Comparison of ENCODE assay signal across 19 cellular contexts in genomic region chr6:131643262-131643631, GRCh38. TPM values are rescaled to one million over a fixed set of nuclear protein-coding genes. Genes with fewer than 3 reads are reported as not detected.
DNase-seq lines count a peak whose midpoint lies in the region; TF ChIP-seq lines count a peak whose summit lies in the region.
"Had no signal": no experiment of that assay in that cellular context is flagged by ENCODE, and none has a peak within 500 bp of the region (broad histone marks: within the 10 kb centered on the region; RNA-seq: fewer than 3 reads in every experiment).

No MANE protein-coding gene starts in this region.

- no peak overlapping the region for H3K4me3 Mint-ChIP-seq in chondrocyte (ENCODE audit: unreplicated experiment)
- H3K4me3 Mint-ChIP-seq: activated T-helper 17 cell treated with anti-CD3 and anti-CD28 coated beads, Interleukin-2, amount 50 U/mL, for 72 hours had no signal

- H3K4me3 ChIP-seq in fibroblast of mammary gland (ENCODE audit: control insufficient read depth, low read depth, low read length) (no peak overlapping the region), stomach (no peak overlapping the region), tibial artery (no peak overlapping the region)
- H3K4me3 ChIP-seq: cardiac muscle cell, sigmoid colon had no signal

- no peaks in the 10 kb centered on the region for H3K4me1 Mint-ChIP-seq in chondrocyte (ENCODE audit: low read depth)
- H3K4me1 Mint-ChIP-seq: activated T-helper 17 cell treated with anti-CD3 and anti-CD28 coated beads, Interleukin-2, amount 50 U/mL, for 72 hours had no signal

- TF ChIP-seq POLR2A in stomach (IDR thresholded peaks at IDR 0.05) (no peak), erythroblast (IDR thresholded peaks at IDR 0.05; ENCODE audit: low read length) (no peak)

- H3K36me3 Mint-ChIP-seq in chondrocyte (ENCODE audit: low read depth) = no peaks in the 10 kb centered on the region

- TF ChIP-seq EP300 in stomach (IDR thresholded peaks at IDR 0.05) = no peak

- H3K4me1 ChIP-seq in stomach (peaks cover 0 to 4% (median 0%) of the 10 kb centered on the region in 4 donors), tibial artery (no peaks in the 10 kb centered on the region)
- H3K4me1 ChIP-seq: sigmoid colon had no signal

- no peaks in the 10 kb centered on the region for H3K9me3 Mint-ChIP-seq in chondrocyte (ENCODE audit: low read depth)
- H3K9me3 Mint-ChIP-seq: activated T-helper 17 cell treated with anti-CD3 and anti-CD28 coated beads, Interleukin-2, amount 50 U/mL, for 72 hours had no signal

- H3K27ac ChIP-seq in stomach (no peak overlapping the region), tibial artery (no peak overlapping the region)
- H3K27ac ChIP-seq: cardiac muscle cell, sigmoid colon had no signal

- no peak overlapping the region for H3K27ac Mint-ChIP-seq in chondrocyte (ENCODE audit: unreplicated experiment)
- H3K27ac Mint-ChIP-seq: activated T-helper 17 cell treated with anti-CD3 and anti-CD28 coated beads, Interleukin-2, amount 50 U/mL, for 72 hours had no signal

- intact Hi-C loops in stomach (cut with DNase I; ENCODE audit: low total_unique reads) (no loop called here), tibial artery (cut with DNase I; ENCODE audit: low total_unique reads) (no loop called here)

- H3K36me3 ChIP-seq in stomach (no peaks in the 10 kb centered on the region), tibial artery (no peaks in the 10 kb centered on the region)
- H3K36me3 ChIP-seq: cardiac muscle cell, sigmoid colon had no signal

- no peak for TF ChIP-seq CTCF in fibroblast of mammary gland (conservative IDR thresholded peaks at IDR 0.05; ENCODE audit: control insufficient read depth, insufficient read depth, low read depth, low read length)
- no peak for TF ChIP-seq CTCF in stomach (IDR thresholded peaks at IDR 0.05)
- no peak for TF ChIP-seq CTCF in chondrocyte (IDR thresholded peaks at IDR 0.05)
- TF ChIP-seq CTCF in tibial artery (IDR thresholded peaks at IDR 0.05) = no peak

- no peaks in the 10 kb centered on the region for H3K9me3 ChIP-seq in stomach
- no peaks in the 10 kb centered on the region for H3K9me3 ChIP-seq in tibial artery
- H3K9me3 ChIP-seq: sigmoid colon had no signal

- DNase-seq in HT1080 (ENCODE audit: low read depth) = peak; percentile 14
- DNase-seq in NCI-H345 treated with DMSO at 0.1 percent for 48 hours (lab: John Stamatoyannopoulos, UW; ENCODE audit: unreplicated experiment) = peak; percentile 41
- peak; percentile 14 for DNase-seq in fibroblast of mammary gland (ENCODE audit: low read depth)
- peak; percentile 38 for DNase-seq in stomach
- DNase-seq in chondrocyte (ENCODE audit: low spot score) = no peak
- DNase-seq in tibial artery = no peak
- no peak for DNase-seq in EL
- DNase-seq in erythroblast (lab: John Stamatoyannopoulos, UW) = no peak
- DNase-seq: activated CD4-positive, alpha-beta T cell treated with anti-CD3 and anti-CD28 coated beads for 1 hour; AML-193; left ventricle myocardium superior; NCI-H1694 treated with DMSO at 0.1 percent for 48 hours; NCI-H82; sigmoid colon; stimulated activated CD4-positive, alpha-beta T cell treated with anti-CD3 and anti-CD28 coated beads, Interleukin-2, amount 100 ng/mL, for 24 hours had no signal

- no peaks in the 10 kb centered on the region for H3K27me3 Mint-ChIP-seq in chondrocyte (ENCODE audit: low read depth)
- H3K27me3 Mint-ChIP-seq: activated T-helper 17 cell treated with anti-CD3 and anti-CD28 coated beads, Interleukin-2, amount 50 U/mL, for 72 hours had no signal

- WGBS in stomach, 5 donors = 42 to 63% (median 52%) methylated on average over 3 of the region's 3 CpGs

- H3K27me3 ChIP-seq in stomach = no peaks in the 10 kb centered on the region
- H3K27me3 ChIP-seq in tibial artery = no peaks in the 10 kb centered on the region
- H3K27me3 ChIP-seq: cardiac muscle cell, sigmoid colon had no signal

RNA-seq across cellular contexts. Expression of gene ENPP3, which starts 6.1 kb away (rescaled TPM):
- total RNA-seq in HT1080 (2014; rRNA removed; shearing (Covaris generic)) = 0.05 and 0.23 TPM in 2 replicates
- 0.14 and 0.18 TPM in 2 replicates for polyA plus RNA-seq in HT1080 (2015; cell fraction: cytosol; rRNA removed)
- 0.22 and 1.1 TPM in 2 replicates for polyA plus RNA-seq in HT1080 (2015; cell fraction: nucleus; rRNA removed)
- 10 to 100 TPM in 1 of 5 donors, 1 to 10 TPM in 1, under 1 TPM in 1, not detected in 2; 0.45 to 13.0 (median 4.4) TPM for total RNA-seq in stomach
- under 1 TPM; 0.31 to 0.76 (median 0.38) TPM for polyA plus RNA-seq in stomach
- total RNA-seq in chondrocyte = not detected in 3 replicates
- total RNA-seq: left ventricle myocardium superior, MCF 10A had no signal

RNA-seq across cellular contexts. Expression of gene MED23, which starts 15.2 kb away (rescaled TPM):
- 13.3 and 16.8 TPM in 2 replicates for total RNA-seq in HT1080 (2014; rRNA removed; shearing (Covaris generic))
- 8.2 and 12.1 TPM in 2 replicates for polyA plus RNA-seq in HT1080 (2015; cell fraction: cytosol; rRNA removed)
- 86.7 and 93.2 TPM in 2 replicates for polyA plus RNA-seq in HT1080 (2015; cell fraction: nucleus; rRNA removed)
- total RNA-seq in stomach (100 to 1,000 TPM in 1 of 5 donors, 10 to 100 TPM in 4; 12.1 to 107 (median 21.6) TPM), chondrocyte (26.2 to 39.0 TPM (median 28.7 TPM) in 3 replicates)
- 10 to 100 TPM in 1 of 3 donors, 1 to 10 TPM in 2; 4.0 to 13.0 (median 6.6) TPM for polyA plus RNA-seq in stomach

RNA-seq across cellular contexts. Expression of gene OR2A4, which starts 58.0 kb away (rescaled TPM):
- total RNA-seq in HT1080 (2014; rRNA removed; shearing (Covaris generic)) = 0.07 TPM in 1 of 2 replicates, not detected in the other
- 0.20 TPM in 1 of 2 replicates, not detected in the other for polyA plus RNA-seq in HT1080 (2015; cell fraction: cytosol; rRNA removed)
- 0.26 TPM in 1 of 2 replicates, not detected in the other for polyA plus RNA-seq in HT1080 (2015; cell fraction: nucleus; rRNA removed)
- total RNA-seq in stomach (1 to 10 TPM in 2 of 5 donors, not detected in 3; 1.7 to 5.5 TPM), chondrocyte (not detected in 3 replicates)
- not detected for polyA plus RNA-seq in stomach
- total RNA-seq: activated T-helper 17 cell treated with anti-CD3 and anti-CD28 coated beads, Interleukin-2, amount 50 U/mL, for 72 hours; cardiac muscle cell; left ventricle myocardium superior; MCF 10A had no signal
- polyA plus RNA-seq: cardiac muscle cell, esophagus, sigmoid colon had no signal

Comparison
In these comparisons a context has a peak if more than half of its experiments do, and no peak if none do; other contexts are left out.
1. DNase-seq: peak in HT1080 (single experiment), NCI-H345 treated with DMSO at 0.1 percent for 48 hours (single experiment), fibroblast of mammary gland (single experiment) and stomach (single experiment); none in chondrocyte (single experiment), tibial artery (0 of 2), EL (single experiment) and erythroblast (0 of 2).